Comparison of ENCODE assay signal across 8 cellular contexts in the genomic region with DNA sequence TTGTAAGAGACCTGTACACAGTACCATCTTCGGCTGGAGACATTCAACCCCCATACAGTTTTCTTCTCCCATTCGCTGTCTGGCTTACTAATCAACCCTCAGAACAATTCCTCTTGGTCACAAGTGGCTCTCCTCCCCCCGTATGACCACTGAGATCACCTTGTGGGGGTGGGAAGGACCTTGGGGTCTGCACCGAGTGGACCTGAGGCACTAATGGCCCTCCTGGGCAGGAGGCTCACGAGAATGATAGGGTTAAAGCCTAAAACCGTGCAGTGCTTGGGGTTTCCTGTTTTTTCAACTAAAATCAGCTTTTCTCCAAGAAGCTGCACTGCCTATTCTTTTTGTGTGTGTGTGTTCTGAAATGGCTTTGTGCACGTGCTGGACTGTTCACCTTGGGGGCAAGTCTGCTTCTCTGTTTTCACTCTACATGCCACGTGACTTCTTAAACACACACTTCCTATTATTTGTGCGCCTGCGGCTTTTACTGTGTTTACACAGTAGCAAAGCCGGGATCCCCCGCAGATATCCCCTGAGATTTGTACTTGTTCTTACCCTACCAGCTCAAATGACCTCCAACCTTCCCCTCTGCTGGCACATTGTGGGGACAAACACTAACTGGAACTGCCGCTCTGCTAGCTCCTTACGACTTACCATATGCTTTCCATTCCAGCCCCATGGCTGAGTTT. TPM values are rescaled to one million over a fixed set of nuclear protein-coding genes. Genes with fewer than 3 reads are reported as not detected.
A peak's percentile ranks its signal among the peaks of the same experiment; 100 is the strongest.
DNase-seq lines count a peak whose midpoint lies in the region; ATAC-seq, FAIRE-seq and TF ChIP-seq lines count a peak whose summit lies in the region.

No MANE protein-coding gene starts in this region.

- peaks cover 48% of the 10 kb centered on the region for H3K4me1 Mint-ChIP-seq in dendritic cell treated with granulocyte-macrophage colony-stimulating factor and Interleukin-4, amounts not matched to agents 40 ng/mL and 50 ng/mL, for 4 days (ENCODE audit: low read depth)
- peaks cover 32 to 62% of the 10 kb centered on the region in 2 donors for H3K4me1 Mint-ChIP-seq in stimulated activated naive B cell treated with anti-CD40 and anti-IgM and Interleukin-4, amounts not matched to agents 10 μg/mL and 1 μg/mL and 100 μg/mL, for 72 hours

- peak; percentile 63 for DNase-seq in DMS53 (lab: John Stamatoyannopoulos, UW)
- DNase-seq in stimulated activated naive B cell treated with anti-CD40 and anti-IgM and Interleukin-4, amounts not matched to agents 10 μg/mL and 1 μg/mL and 100 μg/mL, for 72 hours = peak; percentile 75
- no peak for DNase-seq in caudate nucleus (lab: John Stamatoyannopoulos, UW)
- no peak for DNase-seq in urothelium cell line (ENCODE audit: low spot score)

- ATAC-seq in GM19467 (IDR thresholded peaks at IDR 0.05; ENCODE audit: unreplicated experiment) = peak; percentile 47
- peak; percentile 80 for ATAC-seq in HG03457 (IDR thresholded peaks at IDR 0.05; ENCODE audit: unreplicated experiment)
- peak; percentile 92 to 97 for ATAC-seq in stimulated activated naive B cell treated with anti-CD40 and anti-IgM and Interleukin-4, amounts not matched to agents 10 μg/mL and 1 μg/mL and 100 μg/mL, for 72 hours (replicated peaks)

- no peak overlapping the region for H3K27ac ChIP-seq in caudate nucleus (ENCODE audit: low read depth, low read length)

- peaks cover 11% of the 10 kb centered on the region for H3K9me3 Mint-ChIP-seq in dendritic cell treated with granulocyte-macrophage colony-stimulating factor and Interleukin-4, amounts not matched to agents 40 ng/mL and 50 ng/mL, for 4 days
- H3K9me3 Mint-ChIP-seq in stimulated activated naive B cell treated with anti-CD40 and anti-IgM and Interleukin-4, amounts not matched to agents 10 μg/mL and 1 μg/mL and 100 μg/mL, for 72 hours = peaks cover 5 to 10% of the 10 kb centered on the region in 2 donors

- no peak for FAIRE-seq in urothelium cell line (lab: Jason Lieb, UNC)

- H3K27ac Mint-ChIP-seq in dendritic cell treated with granulocyte-macrophage colony-stimulating factor and Interleukin-4, amounts not matched to agents 40 ng/mL and 50 ng/mL, for 4 days = peak overlapping the region; percentile 39
- H3K27ac Mint-ChIP-seq in stimulated activated naive B cell treated with anti-CD40 and anti-IgM and Interleukin-4, amounts not matched to agents 10 μg/mL and 1 μg/mL and 100 μg/mL, for 72 hours = peak overlapping the region; percentile 80

- no peak overlapping the region for H3K4me3 Mint-ChIP-seq in dendritic cell treated with granulocyte-macrophage colony-stimulating factor and Interleukin-4, amounts not matched to agents 40 ng/mL and 50 ng/mL, for 4 days
- H3K4me3 Mint-ChIP-seq in stimulated activated naive B cell treated with anti-CD40 and anti-IgM and Interleukin-4, amounts not matched to agents 10 μg/mL and 1 μg/mL and 100 μg/mL, for 72 hours = peak overlapping the region; percentile 18 to 57

- intact Hi-C loops in dendritic cell treated with granulocyte-macrophage colony-stimulating factor and Interleukin-4, amounts not matched to agents 40 ng/mL and 50 ng/mL, for 4 days (cut with micrococcal nuclease) = no loop called here

- no peaks in the 10 kb centered on the region for H3K27me3 Mint-ChIP-seq in dendritic cell treated with granulocyte-macrophage colony-stimulating factor and Interleukin-4, amounts not matched to agents 40 ng/mL and 50 ng/mL, for 4 days
- H3K27me3 Mint-ChIP-seq in stimulated activated naive B cell treated with anti-CD40 and anti-IgM and Interleukin-4, amounts not matched to agents 10 μg/mL and 1 μg/mL and 100 μg/mL, for 72 hours = no peaks in the 10 kb centered on the region

- peaks cover 30% of the 10 kb centered on the region for H3K36me3 Mint-ChIP-seq in dendritic cell treated with granulocyte-macrophage colony-stimulating factor and Interleukin-4, amounts not matched to agents 40 ng/mL and 50 ng/mL, for 4 days (ENCODE audit: low read depth)
- H3K36me3 Mint-ChIP-seq in stimulated activated naive B cell treated with anti-CD40 and anti-IgM and Interleukin-4, amounts not matched to agents 10 μg/mL and 1 μg/mL and 100 μg/mL, for 72 hours = peaks cover 49 to 57% of the 10 kb centered on the region in 2 donors

TF ChIP-seq in PFSK-1, 5 proteins besides CTCF, POLR2A, EP300 and RAD21:
- no peak for TF ChIP-seq FOXP2 (optimal IDR thresholded peaks at IDR 0.05; ENCODE audit: borderline replicate concordance, extremely low read depth, extremely low read length, insufficient read depth)
- peak; percentile 55; the same call in 1 of the 2 replicates for TF ChIP-seq SIN3A (IDR thresholded peaks at IDR 0.05; ENCODE audit: borderline replicate concordance, insufficient read depth, low read length)

RNA-seq across cellular contexts. Expression of gene RBM26, which starts 12.3 kb away (rescaled TPM):
- 12.9 TPM for polyA plus RNA-seq in PFSK-1 (2012; ENCODE audit: insufficient read length, low read depth)

Comparison
In these comparisons a context has a peak if more than half of its experiments do, and no peak if none do; other contexts are left out.
1. DNase-seq: peak in DMS53 (single experiment) and stimulated activated naive B cell treated with anti-CD40 and anti-IgM and Interleukin-4, amounts not matched to agents 10 μg/mL and 1 μg/mL and 100 μg/mL, for 72 hours (single experiment); none in caudate nucleus (0 of 61) and urothelium cell line (single experiment).
2. Peak in every context shown above with its lines, with median percentiles within 50 percentile points of each other: ATAC-seq.